ENCODE assay signal across 9 cellular contexts in genomic region chrX:56762707-56763555, GRCh38. TPM values are rescaled to one million over a fixed set of nuclear protein-coding genes. Genes with fewer than 3 reads are reported as not detected.
DNase-seq lines count a peak whose midpoint lies in the region; ATAC-seq and TF ChIP-seq lines count a peak whose summit lies in the region.
"Had no signal": no experiment of that assay in that cellular context is flagged by ENCODE, and none has a peak within 500 bp of the region (broad histone marks: within the 10 kb centered on the region; RNA-seq: fewer than 3 reads in every experiment).

No MANE protein-coding gene starts in this region.

- ATAC-seq in Right ventricle myocardium superior (ENCODE audit: poor library complexity), result no peak

- POLR2A ChIA-PET in MCF 10A (lab: Yijun Ruan, JAX), result no interaction called here

- CTCF ChIA-PET in MCF 10A (lab: Yijun Ruan, JAX), result interaction anchor here (0.6 to 2.7 kb wide), 5 partner anchors 15 to 811 kb away, joined by 3 to 14 read pairs (median 3); no protein-coding TSS in a partner anchor

- H3K9me2 ChIP-seq in SU-DHL-6 (replicated peaks; ENCODE audit: insufficient read depth, low read length), result no peaks in the 10 kb centered on the region

- H3K27ac ChIP-seq in breast epithelium, result peak overlapping the region in 1 of 2 donors; percentile 85
- H3K27ac ChIP-seq in SU-DHL-6 (ENCODE audit: low read depth, low read length), result peak overlapping the region; percentile 23; the same call in 1 of the 2 replicates
- no peak overlapping the region for H3K27ac ChIP-seq in fibroblast of lung (ENCODE audit: insufficient read depth, low read length)

- no peaks in the 10 kb centered on the region for H3K36me3 ChIP-seq in breast epithelium
- H3K36me3 ChIP-seq in SU-DHL-6 (ENCODE audit: low read length), result no peaks in the 10 kb centered on the region
- H3K36me3 ChIP-seq in fibroblast of lung (ENCODE audit: control insufficient read depth, insufficient read depth, low read length), result no peaks in the 10 kb centered on the region

- no peak for TF ChIP-seq POLR2A in breast epithelium (IDR thresholded peaks at IDR 0.05)

- no TSS peak for BruUV-seq in MCF 10A (replicated peaks; lab: Mats Ljungman, UMichigan)

- H3K27ac Mint-ChIP-seq in MCF 10A (ENCODE audit: low read depth, unreplicated experiment), result peak overlapping the region; percentile 92
- no peak overlapping the region for H3K27ac Mint-ChIP-seq in type B pancreatic cell

- H3K36me3 Mint-ChIP-seq in MCF 10A (ENCODE audit: insufficient read depth, unreplicated experiment), result peaks cover 20% of the 10 kb centered on the region
- peaks cover 13% of the 10 kb centered on the region for H3K36me3 Mint-ChIP-seq in type B pancreatic cell

- H3K4me1 ChIP-seq in breast epithelium (peaks cover 4 to 5% of the 10 kb centered on the region in 2 donors), fibroblast of lung (ENCODE audit: control insufficient read depth, extremely low read depth, insufficient read depth, low read length) (peaks cover 2% of the 10 kb centered on the region)

- H3K9ac ChIP-seq in SU-DHL-6 (ENCODE audit: low read length) (no peak overlapping the region), fibroblast of lung (ENCODE audit: insufficient read depth, low read length) (no peak overlapping the region)

- H3K9me3 Mint-ChIP-seq in MCF 10A (ENCODE audit: unreplicated experiment), result no peaks in the 10 kb centered on the region
- no peaks in the 10 kb centered on the region for H3K9me3 Mint-ChIP-seq in type B pancreatic cell

- H3K4me1 Mint-ChIP-seq in MCF 10A (ENCODE audit: insufficient read depth, unreplicated experiment) (peaks cover 34% of the 10 kb centered on the region), type B pancreatic cell (ENCODE audit: unreplicated experiment) (no peaks in the 10 kb centered on the region)

- H3K4me3 ChIP-seq in breast epithelium (peak overlapping the region in 1 of 3 donors; percentile 68), SU-DHL-6 (ENCODE audit: insufficient read depth, low read length, poor library complexity, severe bottlenecking) (no peak overlapping the region), fibroblast of lung (replicated peaks in 1 of 4; ENCODE audit: control extremely low read depth in 1 of 4, insufficient read depth in 1 of 4, low read depth in 3 of 4, low read length in 4 of 4) (no peak overlapping the region)

- H3K4me3 Mint-ChIP-seq in MCF 10A (ENCODE audit: unreplicated experiment), result no peak overlapping the region
- H3K4me3 Mint-ChIP-seq in type B pancreatic cell, result no peak overlapping the region

- TF ChIP-seq CTCF in MCF 10A (IDR thresholded peaks at IDR 0.05; ENCODE audit: unreplicated experiment) (no peak), breast epithelium (IDR thresholded peaks at IDR 0.05) (no peak), SU-DHL-6 (IDR thresholded peaks at IDR 0.05; ENCODE audit: insufficient read depth, low read length, poor library complexity, severe bottlenecking) (no peak), fibroblast of lung (conservative IDR thresholded peaks at IDR 0.05 in 1 of 2, IDR thresholded peaks at IDR 0.05 in 1 of 2; ENCODE audit: low read depth in 1 of 2, low read length in 2 of 2) (no peak), type B pancreatic cell (conservative IDR thresholded peaks at IDR 0.05) (no peak)

- no peaks in the 10 kb centered on the region for H3F3A ChIP-seq in SU-DHL-6 (ENCODE audit: insufficient read depth)

- H3K79me2 ChIP-seq in SU-DHL-6 (ENCODE audit: insufficient read depth, low read length), result no peaks in the 10 kb centered on the region
- no peaks in the 10 kb centered on the region for H3K79me2 ChIP-seq in fibroblast of lung (ENCODE audit: control insufficient read depth, insufficient read depth, low read length)

- H2AFZ ChIP-seq in SU-DHL-6 (ENCODE audit: low read depth, low read length, severe bottlenecking) (no peak overlapping the region), fibroblast of lung (ENCODE audit: low read length) (no peak overlapping the region)

- intact Hi-C loops in MCF 10A (cut with micrococcal nuclease) (no loop called here), breast epithelium (cut with DNase I; ENCODE audit: low total_unique reads) (no loop called here), cardiac septum (cut with DNase I) (loop anchor here (10.0 kb wide), 1 partner anchor 212 kb away; no protein-coding TSS in a partner anchor), Right ventricle myocardium superior (cut with DNase I) (no loop called here)

- peaks cover 43% of the 10 kb centered on the region for H3K27me3 Mint-ChIP-seq in MCF 10A (ENCODE audit: insufficient read depth, unreplicated experiment)
- no peaks in the 10 kb centered on the region for H3K27me3 Mint-ChIP-seq in type B pancreatic cell

- H4K20me1 ChIP-seq in SU-DHL-6 (ENCODE audit: low read depth, low read length) (no peaks in the 10 kb centered on the region), fibroblast of lung (ENCODE audit: control insufficient read depth, extremely low read depth, insufficient read depth, low read length) (no peaks in the 10 kb centered on the region)

- H3K27me3 ChIP-seq in breast epithelium (peaks cover 0 to 20% of the 10 kb centered on the region in 2 donors), SU-DHL-6 (ENCODE audit: low read length) (no peaks in the 10 kb centered on the region), fibroblast of lung (ENCODE audit: control insufficient read depth, insufficient read depth, low read length) (no peaks in the 10 kb centered on the region)

- H3K4me2 ChIP-seq in SU-DHL-6 (ENCODE audit: low read depth, low read length, poor library complexity, severe bottlenecking), result no peak overlapping the region
- peak overlapping the region; percentile 40 for H3K4me2 ChIP-seq in fibroblast of lung (ENCODE audit: extremely low read depth, insufficient read depth, low read length)

- H3K9me3 ChIP-seq in breast epithelium (no peaks in the 10 kb centered on the region), SU-DHL-6 (ENCODE audit: insufficient read depth, low read length) (no peaks in the 10 kb centered on the region), fibroblast of lung (ENCODE audit: control insufficient read depth, insufficient read depth, low read depth, low read length) (no peaks in the 10 kb centered on the region)

- no peak for DNase-seq in MCF 10A (ENCODE audit: unreplicated experiment)
- DNase-seq in breast epithelium (ENCODE audit: low spot score in 2 of 2), result no peak
- no peak for DNase-seq in fibroblast of lung (ENCODE audit: low read depth in 2 of 2)
- peak; percentile 37 for DNase-seq in type B pancreatic cell (ENCODE audit: extremely low spot score, unreplicated experiment)
- no peak for DNase-seq in cardiac septum (ENCODE audit: low spot score)
- DNase-seq in stimulated activated CD4-positive, alpha-beta T cell treated with anti-CD3 and anti-CD28 coated beads, Interleukin-1b, Interleukin-23, amount 100 ng/mL, for 48 hours, result no peak
- DNase-seq in Right ventricle myocardium superior, result no peak
- DNase-seq: NCI-H446 treated with DMSO at 0.1 percent for 48 hours had no signal

RNA-seq across cellular contexts. Expression of gene NBDY, which starts 33.9 kb away (rescaled TPM):
- total RNA-seq in MCF 10A (2022) (54.0 and 66.4 TPM in 2 replicates), breast epithelium (10 to 100 TPM in 2 of 3 donors, 1 to 10 TPM in 1; 6.6 to 15.7 (median 14.5) TPM), fibroblast of lung (5.4 and 5.8 TPM in 2 replicates), type B pancreatic cell (ENCODE audit: low replicate concordance) (52.5 and 55.1 TPM in 2 replicates), cardiac septum (29.9 TPM), Right ventricle myocardium superior (22.3 TPM)
- 36.3 and 39.3 TPM in 2 replicates for polyA plus RNA-seq in fibroblast of lung
- 56.7 and 61.4 TPM in 2 replicates for polyA plus RNA-seq in fibroblast of lung (2012)
- 29.8 and 30.2 TPM in 2 replicates for polyA minus RNA-seq in fibroblast of lung (ENCODE audit: low replicate concordance)
